1 cellular context compared by ENCODE assay signal in the genomic region with DNA sequence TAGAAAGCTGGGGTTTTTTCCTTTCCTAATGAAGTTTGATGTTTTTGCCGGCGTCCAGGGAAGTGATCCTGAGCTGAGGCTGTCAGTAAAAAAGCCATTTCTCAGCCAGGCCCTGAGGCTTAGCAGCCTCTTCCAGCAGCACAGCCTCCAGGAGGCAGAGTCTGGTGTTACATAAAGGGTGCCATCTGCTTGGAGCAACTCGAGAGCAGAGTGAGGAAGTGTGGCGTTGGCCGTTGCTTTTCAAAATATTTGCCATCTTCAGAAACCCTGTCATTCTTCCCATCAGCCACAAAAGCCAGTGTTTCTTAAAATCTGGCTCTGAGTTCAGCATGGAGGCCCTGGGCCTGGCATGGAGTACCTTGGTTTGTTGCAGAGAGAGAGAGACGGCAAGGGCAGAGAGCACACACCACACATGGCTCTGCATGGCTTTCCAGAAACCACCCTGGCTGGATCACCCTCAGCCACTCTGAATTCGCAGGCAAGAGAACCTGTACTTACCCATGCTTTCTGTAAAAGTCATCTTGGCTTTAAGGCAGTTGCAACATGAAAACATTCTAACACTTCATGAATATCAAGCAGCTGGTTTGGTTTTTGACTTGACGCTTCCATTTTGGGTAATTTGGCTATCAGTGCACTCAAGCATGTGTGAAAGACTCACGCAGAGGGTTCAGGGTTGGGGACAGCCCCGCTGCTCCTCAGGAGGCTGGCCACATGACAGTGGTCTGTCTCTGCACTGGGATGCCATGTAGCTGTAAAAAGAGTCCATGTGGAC.
TF ChIP-seq lines count a peak whose summit lies in the region.

No MANE protein-coding gene starts in this region.

TF ChIP-seq in SK-N-SH, 30 proteins besides CTCF, POLR2A, EP300 and RAD21 (continued from another document):
- TF ChIP-seq RXRA (IDR thresholded peaks at IDR 0.05; ENCODE audit: borderline replicate concordance, low read depth), result no peak
- no peak for TF ChIP-seq RFX5 (IDR thresholded peaks at IDR 0.05; ENCODE audit: low read length)
- TF ChIP-seq FOXM1 (IDR thresholded peaks at IDR 0.05; ENCODE audit: low read depth), result no peak
- TF ChIP-seq, protein P1, sequence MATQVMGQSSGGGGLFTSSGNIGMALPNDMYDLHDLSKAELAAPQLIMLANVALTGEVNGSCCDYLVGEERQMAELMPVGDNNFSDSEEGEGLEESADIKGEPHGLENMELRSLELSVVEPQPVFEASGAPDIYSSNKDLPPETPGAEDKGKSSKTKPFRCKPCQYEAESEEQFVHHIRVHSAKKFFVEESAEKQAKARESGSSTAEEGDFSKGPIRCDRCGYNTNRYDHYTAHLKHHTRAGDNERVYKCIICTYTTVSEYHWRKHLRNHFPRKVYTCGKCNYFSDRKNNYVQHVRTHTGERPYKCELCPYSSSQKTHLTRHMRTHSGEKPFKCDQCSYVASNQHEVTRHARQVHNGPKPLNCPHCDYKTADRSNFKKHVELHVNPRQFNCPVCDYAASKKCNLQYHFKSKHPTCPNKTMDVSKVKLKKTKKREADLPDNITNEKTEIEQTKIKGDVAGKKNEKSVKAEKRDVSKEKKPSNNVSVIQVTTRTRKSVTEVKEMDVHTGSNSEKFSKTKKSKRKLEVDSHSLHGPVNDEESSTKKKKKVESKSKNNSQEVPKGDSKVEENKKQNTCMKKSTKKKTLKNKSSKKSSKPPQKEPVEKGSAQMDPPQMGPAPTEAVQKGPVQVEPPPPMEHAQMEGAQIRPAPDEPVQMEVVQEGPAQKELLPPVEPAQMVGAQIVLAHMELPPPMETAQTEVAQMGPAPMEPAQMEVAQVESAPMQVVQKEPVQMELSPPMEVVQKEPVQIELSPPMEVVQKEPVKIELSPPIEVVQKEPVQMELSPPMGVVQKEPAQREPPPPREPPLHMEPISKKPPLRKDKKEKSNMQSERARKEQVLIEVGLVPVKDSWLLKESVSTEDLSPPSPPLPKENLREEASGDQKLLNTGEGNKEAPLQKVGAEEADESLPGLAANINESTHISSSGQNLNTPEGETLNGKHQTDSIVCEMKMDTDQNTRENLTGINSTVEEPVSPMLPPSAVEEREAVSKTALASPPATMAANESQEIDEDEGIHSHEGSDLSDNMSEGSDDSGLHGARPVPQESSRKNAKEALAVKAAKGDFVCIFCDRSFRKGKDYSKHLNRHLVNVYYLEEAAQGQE (IDR thresholded peaks at IDR 0.05; ENCODE audit: low read depth, low read length), result no peak
- TF ChIP-seq, protein P2, sequence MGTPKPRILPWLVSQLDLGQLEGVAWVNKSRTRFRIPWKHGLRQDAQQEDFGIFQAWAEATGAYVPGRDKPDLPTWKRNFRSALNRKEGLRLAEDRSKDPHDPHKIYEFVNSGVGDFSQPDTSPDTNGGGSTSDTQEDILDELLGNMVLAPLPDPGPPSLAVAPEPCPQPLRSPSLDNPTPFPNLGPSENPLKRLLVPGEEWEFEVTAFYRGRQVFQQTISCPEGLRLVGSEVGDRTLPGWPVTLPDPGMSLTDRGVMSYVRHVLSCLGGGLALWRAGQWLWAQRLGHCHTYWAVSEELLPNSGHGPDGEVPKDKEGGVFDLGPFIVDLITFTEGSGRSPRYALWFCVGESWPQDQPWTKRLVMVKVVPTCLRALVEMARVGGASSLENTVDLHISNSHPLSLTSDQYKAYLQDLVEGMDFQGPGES (IDR thresholded peaks at IDR 0.05; ENCODE audit: low read depth, low read length), result no peak
